22 cellular contexts compared by ENCODE assay signal in the genomic region with DNA sequence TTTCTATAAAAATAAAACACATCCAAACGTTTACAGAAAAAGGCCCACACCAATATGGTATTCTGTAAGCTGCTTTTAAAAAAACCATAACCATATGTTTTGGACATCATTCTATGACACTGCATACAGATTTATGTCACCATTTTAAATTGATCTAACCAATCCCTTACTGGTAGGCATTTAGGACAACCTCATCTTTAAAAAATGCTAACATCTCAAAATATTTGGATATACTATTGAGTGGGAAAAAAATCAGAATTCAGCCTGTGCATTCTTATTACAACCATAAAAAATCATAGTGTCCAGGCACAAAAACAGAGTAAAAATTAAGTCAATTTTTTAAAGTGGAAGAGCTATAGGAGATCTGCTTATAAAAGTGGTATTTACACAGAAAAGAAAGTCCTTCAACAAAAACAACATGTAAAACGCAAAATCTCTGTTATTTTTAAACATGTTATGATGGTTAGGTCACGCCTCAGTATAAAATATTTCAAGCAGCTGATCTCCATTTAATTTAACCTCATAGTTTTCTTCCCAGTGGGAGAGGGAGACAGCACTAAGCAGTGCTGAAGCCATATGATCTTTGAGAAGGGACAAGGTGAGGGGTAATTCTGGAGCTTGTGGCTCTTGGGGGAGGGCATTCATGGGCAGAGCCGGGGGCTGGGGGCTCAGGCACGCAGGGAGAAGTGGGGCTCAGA. TPM values are rescaled to one million over a fixed set of nuclear protein-coding genes. Genes with fewer than 3 reads are reported as not detected.
A peak's percentile ranks its signal among the peaks of the same experiment; 100 is the strongest.
DNase-seq lines count a peak whose midpoint lies in the region; TF ChIP-seq lines count a peak whose summit lies in the region.
"Had no signal": no experiment of that assay in that cellular context is flagged by ENCODE, and none has a peak within 500 bp of the region (broad histone marks: within the 10 kb centered on the region; RNA-seq: fewer than 3 reads in every experiment).

No MANE protein-coding gene starts in this region.

- H3K4me2 ChIP-seq in mesenchymal stem cell (ENCODE audit: low read length, poor library complexity, severe bottlenecking), result no peak overlapping the region
- H3K4me2 ChIP-seq: PC-9 had no signal

- H2BK12ac ChIP-seq in mesenchymal stem cell (ENCODE audit: low read length in 2 of 2), result peak overlapping the region in 1 of 2 experiments; percentile 42

- peak overlapping the region; percentile 74 for H3K27ac ChIP-seq in mesenchymal stem cell (ENCODE audit: low read length, poor library complexity, severe bottlenecking)
- H3K27ac ChIP-seq in transverse colon, result peak overlapping the region; percentile 36 to 69 (median 59)
- H3K27ac ChIP-seq: PC-9, psoas muscle had no signal

- DNase-seq in HFFc6, result no peak
- peak; percentile 36 for DNase-seq in astrocyte of the hippocampus (ENCODE audit: low read depth, low spot score)
- no peak for DNase-seq in mesenchymal stem cell
- no peak for DNase-seq in transverse colon
- DNase-seq in activated CD4-positive, alpha-beta T cell treated with anti-CD3 and anti-CD28 coated beads, Interleukin-2, amount 50 U/mL, for 1 hour, result no peak
- no peak for DNase-seq in activated naive CD8-positive, alpha-beta T cell treated with anti-CD3 and anti-CD28 coated beads for 36 hours
- DNase-seq in SKM-1 (lab: John Stamatoyannopoulos, UW; ENCODE audit: unreplicated experiment), result no peak
- DNase-seq: activated B cell treated with CpG ODN at 0.5 μM for 24 hours; activated CD8-positive, alpha-beta T cell treated with anti-CD3 and anti-CD28 coated beads for 36 hours; activated naive CD4-positive, alpha-beta T cell treated with anti-CD3 and anti-CD28 coated beads, Interleukin-2, amount 10 ng/mL, durations not matched to agents 7 days and 5 days; activated T-cell treated with anti-CD3 and anti-CD28 coated beads, Interleukin-2, amount 50 U/mL, for 24 hours; AML-193; foreskin fibroblast; hippocampal formation; natural killer cell; NCI-H1417 treated with DMSO at 0.1 percent for 48 hours; NCI-H2171 treated with DMSO at 0.1 percent for 48 hours; PC-9; psoas muscle; stimulated activated CD8-positive, alpha-beta memory T cell treated with anti-CD3 and anti-CD28 coated beads, Interleukin-4, amount 100 ng/mL, for 48 hours; substantia nigra had no signal

- H3K18ac ChIP-seq in mesenchymal stem cell (ENCODE audit: low read depth in 1 of 2, low read length in 2 of 2), result peak overlapping the region in 1 of 2 experiments; percentile 11

- H2BK120ac ChIP-seq in mesenchymal stem cell (ENCODE audit: low read depth, low read length), result no peak overlapping the region

- peak overlapping the region in 1 of 2 experiments; percentile 4 for H3K14ac ChIP-seq in mesenchymal stem cell (ENCODE audit: low read length in 2 of 2)

- H3K79me1 ChIP-seq in mesenchymal stem cell (replicated peaks; ENCODE audit: low read length, poor library complexity, severe bottlenecking), result no peaks in the 10 kb centered on the region

- intact Hi-C loops in transverse colon (cut with DNase I; ENCODE audit: low total_unique reads), result no loop called here

- no peak overlapping the region for H3K23ac ChIP-seq in mesenchymal stem cell (ENCODE audit: low read length in 2 of 2)

- H4K8ac ChIP-seq in mesenchymal stem cell (ENCODE audit: low read length), result no peak overlapping the region

- peaks cover 91% of the 10 kb centered on the region for H3K4me1 Mint-ChIP-seq in HFFc6 (ENCODE audit: low read depth)
- H3K4me1 Mint-ChIP-seq in activated naive CD8-positive, alpha-beta T cell treated with anti-CD3 and anti-CD28 coated beads for 36 hours, result peaks cover 8% of the 10 kb centered on the region
- H3K4me1 Mint-ChIP-seq: activated naive CD4-positive, alpha-beta T cell treated with anti-CD3 and anti-CD28 coated beads, Interleukin-2, amount 10 ng/mL, durations not matched to agents 7 days and 5 days had no signal

- no peak overlapping the region for H4K91ac ChIP-seq in mesenchymal stem cell (ENCODE audit: low read length)

- TF ChIP-seq EP300 in transverse colon (IDR thresholded peaks at IDR 0.05; ENCODE audit: low read depth), result no peak

- H3K4me3 Mint-ChIP-seq in HFFc6, result peak overlapping the region; percentile 75
- no peak overlapping the region for H3K4me3 Mint-ChIP-seq in activated naive CD8-positive, alpha-beta T cell treated with anti-CD3 and anti-CD28 coated beads for 36 hours
- H3K4me3 Mint-ChIP-seq: activated B cell treated with CpG ODN at 0.5 μM for 24 hours; activated CD8-positive, alpha-beta T cell treated with anti-CD3 and anti-CD28 coated beads for 36 hours; activated naive CD4-positive, alpha-beta T cell treated with anti-CD3 and anti-CD28 coated beads, Interleukin-2, amount 10 ng/mL, durations not matched to agents 7 days and 5 days; activated T-cell treated with anti-CD3 and anti-CD28 coated beads, Interleukin-2, amount 50 U/mL, for 24 hours; natural killer cell had no signal

- in situ Hi-C loops in transverse colon (cut with MboI; ENCODE audit: low pct_ligation_motif_present in 1 of 4, low pct_unique_long_range_greater_than_20kb in 1 of 4, low sequenced_read_pairs in 3 of 4), result no loop called here

- no peak overlapping the region for H2BK5ac ChIP-seq in mesenchymal stem cell (ENCODE audit: low read depth, low read length, poor library complexity, severe bottlenecking)

- H3K27me3 ChIP-seq in mesenchymal stem cell (ENCODE audit: control insufficient read depth in 1 of 2, insufficient read depth in 1 of 2, low read length in 2 of 2) (no peaks in the 10 kb centered on the region), transverse colon (no peaks in the 10 kb centered on the region)

- peak overlapping the region; percentile 94 for H3K27ac Mint-ChIP-seq in HFFc6
- no peak overlapping the region for H3K27ac Mint-ChIP-seq in activated naive CD8-positive, alpha-beta T cell treated with anti-CD3 and anti-CD28 coated beads for 36 hours
- H3K27ac Mint-ChIP-seq: activated B cell treated with CpG ODN at 0.5 μM for 24 hours; activated CD8-positive, alpha-beta T cell treated with anti-CD3 and anti-CD28 coated beads for 36 hours; activated naive CD4-positive, alpha-beta T cell treated with anti-CD3 and anti-CD28 coated beads, Interleukin-2, amount 10 ng/mL, durations not matched to agents 7 days and 5 days; activated T-cell treated with anti-CD3 and anti-CD28 coated beads, Interleukin-2, amount 50 U/mL, for 24 hours; natural killer cell had no signal

- no peak overlapping the region for H2AFZ ChIP-seq in mesenchymal stem cell (ENCODE audit: low read depth, low read length)
- H2AFZ ChIP-seq: PC-9 had no signal

- peak overlapping the region; percentile 24 for H3K9ac ChIP-seq in mesenchymal stem cell (ENCODE audit: low read length)

- no peaks in the 10 kb centered on the region for H3K9me3 Mint-ChIP-seq in HFFc6
- no peaks in the 10 kb centered on the region for H3K9me3 Mint-ChIP-seq in activated naive CD8-positive, alpha-beta T cell treated with anti-CD3 and anti-CD28 coated beads for 36 hours
- H3K9me3 Mint-ChIP-seq: activated B cell treated with CpG ODN at 0.5 μM for 24 hours; activated CD8-positive, alpha-beta T cell treated with anti-CD3 and anti-CD28 coated beads for 36 hours; activated naive CD4-positive, alpha-beta T cell treated with anti-CD3 and anti-CD28 coated beads, Interleukin-2, amount 10 ng/mL, durations not matched to agents 7 days and 5 days; activated T-cell treated with anti-CD3 and anti-CD28 coated beads, Interleukin-2, amount 50 U/mL, for 24 hours; natural killer cell had no signal

- TF ChIP-seq CTCF in HFFc6 (IDR thresholded peaks at IDR 0.05) (no peak), transverse colon (IDR thresholded peaks at IDR 0.05) (no peak)

- no peak overlapping the region for H2BK15ac ChIP-seq in mesenchymal stem cell (ENCODE audit: low read depth, poor library complexity, severe bottlenecking)

- H3K36me3 ChIP-seq in mesenchymal stem cell (ENCODE audit: control insufficient read depth in 1 of 2, insufficient read depth in 2 of 2, low read depth in 1 of 2, low read length in 2 of 2), result peaks cover 5 to 30% of the 10 kb centered on the region in 2 experiments
- H3K36me3 ChIP-seq in transverse colon, result no peaks in the 10 kb centered on the region

- H3K27me3 Mint-ChIP-seq in HFFc6 (ENCODE audit: insufficient read depth), result peaks cover 4% of the 10 kb centered on the region; the same call in 1 of the 2 replicates
- no peaks in the 10 kb centered on the region for H3K27me3 Mint-ChIP-seq in activated naive CD8-positive, alpha-beta T cell treated with anti-CD3 and anti-CD28 coated beads for 36 hours
- H3K27me3 Mint-ChIP-seq: activated B cell treated with CpG ODN at 0.5 μM for 24 hours; activated CD8-positive, alpha-beta T cell treated with anti-CD3 and anti-CD28 coated beads for 36 hours; activated naive CD4-positive, alpha-beta T cell treated with anti-CD3 and anti-CD28 coated beads, Interleukin-2, amount 10 ng/mL, durations not matched to agents 7 days and 5 days; activated T-cell treated with anti-CD3 and anti-CD28 coated beads, Interleukin-2, amount 50 U/mL, for 24 hours had no signal

- WGBS in mesenchymal stem cell, result 98% methylated on average over 3 of the region's 5 CpGs
- 73 to 76% methylated on average over 5 of the region's 5 CpGs for WGBS in transverse colon (ENCODE audit: low coverage in 1 of 2), 2 donors

- no peaks in the 10 kb centered on the region for H3K9me3 ChIP-seq in mesenchymal stem cell (ENCODE audit: control insufficient read depth, low read length)
- H3K9me3 ChIP-seq in transverse colon, result no peaks in the 10 kb centered on the region
- H3K9me3 ChIP-seq: psoas muscle had no signal

- H3K4me1 ChIP-seq in mesenchymal stem cell (ENCODE audit: control insufficient read depth, insufficient read depth, low read depth, low read length) (peaks cover 36% of the 10 kb centered on the region), transverse colon (peaks cover 22 to 50% (median 40%) of the 10 kb centered on the region in 4 donors)

- H3K4ac ChIP-seq in mesenchymal stem cell (ENCODE audit: low read depth in 1 of 2, low read length in 2 of 2), result no peak overlapping the region

- H2AK5ac ChIP-seq in mesenchymal stem cell (ENCODE audit: low read length, severe bottlenecking), result peak overlapping the region; percentile 47

- peaks cover 38% of the 10 kb centered on the region for H3K36me3 Mint-ChIP-seq in HFFc6 (ENCODE audit: low read depth)
- no peaks in the 10 kb centered on the region for H3K36me3 Mint-ChIP-seq in activated naive CD8-positive, alpha-beta T cell treated with anti-CD3 and anti-CD28 coated beads for 36 hours
- H3K36me3 Mint-ChIP-seq: activated naive CD4-positive, alpha-beta T cell treated with anti-CD3 and anti-CD28 coated beads, Interleukin-2, amount 10 ng/mL, durations not matched to agents 7 days and 5 days; natural killer cell had no signal

- no peak overlapping the region for H3K4me3 ChIP-seq in mesenchymal stem cell (ENCODE audit: insufficient read depth in 1 of 2, low read depth in 1 of 2, low read length in 2 of 2)
- no peak overlapping the region for H3K4me3 ChIP-seq in transverse colon
- H3K4me3 ChIP-seq: lung, PC-9, psoas muscle had no signal

- no peak for TF ChIP-seq POLR2A in transverse colon (IDR thresholded peaks at IDR 0.05)

RNA-seq across cellular contexts. Expression of gene TRAM2, which starts 21.2 kb away (rescaled TPM):
- 100 to 1,000 TPM; 191 to 235 (median 215) TPM for total RNA-seq in HFFc6 (2021; fragmentation: NEBNext Ultra II Directional; extraction: Animal tissue kit (Norgen Biotek cat#: 25700))
- polyA plus RNA-seq in mesenchymal stem cell (2013, experiment 1 of 2), result 133 TPM
- polyA plus RNA-seq in mesenchymal stem cell (2013, experiment 2 of 2), result 130 TPM
- 10 to 100 TPM in 2 of 4 donors, 1 to 10 TPM in 2; 8.4 to 15.4 (median 11.7) TPM for total RNA-seq in transverse colon
- total RNA-seq in activated naive CD8-positive, alpha-beta T cell treated with anti-CD3 and anti-CD28 coated beads for 36 hours, result 1 to 10 TPM; 1.6 to 2.0 TPM

Comparison
In these comparisons a context has a peak if more than half of its experiments do, and no peak if none do; other contexts are left out.
1. RNA of gene TRAM2, which starts 21.2 kb away (total RNA-seq): 191 to 235 TPM in HFFc6; 8.4 to 15.4 TPM in transverse colon and 1.6 to 2.0 TPM in activated naive CD8-positive, alpha-beta T cell treated with anti-CD3 and anti-CD28 coated beads for 36 hours; every median in the first group is over 10 times any median in the second.